ENCODE assay signal across 1 cellular context in the genomic region with DNA sequence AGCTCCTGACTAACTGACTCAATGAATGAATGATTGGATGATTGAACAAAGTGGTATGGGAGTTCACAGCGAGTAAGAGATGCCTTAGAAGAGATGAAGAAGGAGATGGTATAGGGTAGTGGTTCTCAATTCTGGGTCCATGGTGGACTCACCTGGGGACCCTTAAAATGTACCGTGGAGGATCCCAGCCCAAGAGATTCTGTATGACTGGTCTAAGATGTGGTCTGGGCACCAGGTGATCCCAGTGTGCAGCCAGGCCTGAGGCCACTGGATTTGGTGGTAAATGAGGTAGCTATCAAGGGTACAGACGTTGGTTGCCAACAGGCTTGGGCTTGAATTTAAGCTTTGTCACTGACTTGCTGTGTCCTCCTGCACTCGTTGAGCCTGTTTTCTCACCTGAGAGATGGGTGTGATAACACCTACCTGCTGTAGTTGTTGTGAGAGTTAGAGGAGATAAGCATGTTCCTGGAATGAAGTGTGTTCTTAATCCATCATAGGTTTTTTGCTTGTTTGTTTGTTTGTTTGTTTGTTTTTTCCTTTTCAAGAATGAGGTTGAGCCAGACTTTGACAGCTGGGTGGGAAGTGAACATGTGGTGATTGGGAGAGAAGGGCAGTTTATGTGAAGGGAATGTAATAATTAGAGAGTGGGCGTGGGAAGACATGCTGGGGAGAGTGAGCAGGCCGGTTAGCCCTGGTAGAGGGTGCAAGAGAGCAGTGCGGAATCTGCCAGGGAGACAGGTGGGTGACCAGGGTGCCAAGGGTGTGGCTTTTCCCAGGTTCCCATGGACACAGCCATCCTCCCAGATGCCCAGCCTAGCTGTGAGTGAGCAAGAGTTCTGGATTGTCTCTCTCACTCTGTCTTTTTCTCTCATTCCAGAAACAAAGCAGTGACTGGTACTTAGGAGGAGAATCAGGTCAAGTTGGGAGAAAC.
TF ChIP-seq lines count a peak whose summit lies in the region.

No MANE protein-coding gene starts in this region.

TF ChIP-seq in endothelial cell of umbilical vein, 7 proteins besides CTCF, POLR2A, EP300 and RAD21:
- TF ChIP-seq, protein P1, sequence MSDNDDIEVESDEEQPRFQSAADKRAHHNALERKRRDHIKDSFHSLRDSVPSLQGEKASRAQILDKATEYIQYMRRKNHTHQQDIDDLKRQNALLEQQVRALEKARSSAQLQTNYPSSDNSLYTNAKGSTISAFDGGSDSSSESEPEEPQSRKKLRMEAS (IDR thresholded peaks at IDR 0.05; ENCODE audit: insufficient read depth, insufficient read length): no peak
- TF ChIP-seq POLR2AphosphoS5 (IDR thresholded peaks at IDR 0.05; ENCODE audit: insufficient read depth, low read depth, low read length) (no peak), MYC (IDR thresholded peaks at IDR 0.05; ENCODE audit: low read depth, low read length) (no peak), GATA2 (IDR thresholded peaks at IDR 0.05; ENCODE audit: insufficient read depth, insufficient read length, low read depth, low read length) (no peak), FOS (IDR thresholded peaks at IDR 0.05; ENCODE audit: borderline replicate concordance, insufficient read depth, low read length) (no peak), JUN (IDR thresholded peaks at IDR 0.05; ENCODE audit: borderline replicate concordance, insufficient read depth, insufficient read length, low read depth) (no peak), EZH2 (IDR thresholded peaks at IDR 0.05; ENCODE audit: borderline replicate concordance, low read depth, low read length, severe bottlenecking) (no peak)
